In genomic region chr20:32110727-32111126, GRCh38 we compare ENCODE assay signal across 8 cellular contexts. TPM values are rescaled to one million over a fixed set of nuclear protein-coding genes. Genes with fewer than 3 reads are reported as not detected.
DNase-seq lines count a peak whose midpoint lies in the region; ATAC-seq and TF ChIP-seq lines count a peak whose summit lies in the region.

No MANE protein-coding gene starts in this region.

- peak overlapping the region; percentile 99 to 100 (median 100) for H3K27ac Mint-ChIP-seq in brain

- no peak overlapping the region for H2AK5ac ChIP-seq in mesendoderm (ENCODE audit: low read length)

- H3K4me1 Mint-ChIP-seq in brain: peaks cover 49% of the 10 kb centered on the region

- H3K4ac ChIP-seq in mesendoderm (ENCODE audit: low read depth, low read length): no peak overlapping the region

- peaks cover 25% of the 10 kb centered on the region for H3K79me1 ChIP-seq in mesendoderm (ENCODE audit: low read length)

- H3K27me3 ChIP-seq in right atrium auricular region (no peaks in the 10 kb centered on the region), mesendoderm (ENCODE audit: insufficient read depth, low read length, poor library complexity) (no peaks in the 10 kb centered on the region), uterus (no peaks in the 10 kb centered on the region)

- H3K27ac ChIP-seq in right atrium auricular region (peak overlapping the region in 1 of 2 donors; percentile 97), mesendoderm (ENCODE audit: low read depth, low read length) (no peak overlapping the region), uterus (no peak overlapping the region)

- no peak for DNase-seq in right atrium auricular region (ENCODE audit: low spot score)
- DNase-seq in left cardiac atrium: no peak
- no peak for DNase-seq in mesendoderm
- no peak for DNase-seq in uterus
- no peak for DNase-seq in kidney tubule cell (ENCODE audit: low spot score)

- peaks cover 43% of the 10 kb centered on the region for H3K79me2 ChIP-seq in mesendoderm (ENCODE audit: control insufficient read depth, insufficient read depth, low read length)

- H3K4me2 ChIP-seq in mesendoderm (ENCODE audit: low read length): peak overlapping the region; percentile 32

- H3K36me3 ChIP-seq in right atrium auricular region (no peaks in the 10 kb centered on the region), mesendoderm (ENCODE audit: control insufficient read depth, insufficient read depth, low read length) (no peaks in the 10 kb centered on the region), uterus (no peaks in the 10 kb centered on the region)

- H3K4me3 Mint-ChIP-seq in brain: peak overlapping the region; percentile 92 to 100 (median 99)

- peaks cover 6% of the 10 kb centered on the region for H3K36me3 Mint-ChIP-seq in brain

- H3K23ac ChIP-seq in mesendoderm (ENCODE audit: low read length): no peak overlapping the region

- peaks cover 21% of the 10 kb centered on the region for H3K27me3 Mint-ChIP-seq in brain

- H4K5ac ChIP-seq in mesendoderm (ENCODE audit: low read length): no peak overlapping the region

- H3K9me3 ChIP-seq in right atrium auricular region: no peaks in the 10 kb centered on the region
- no peaks in the 10 kb centered on the region for H3K9me3 ChIP-seq in uterus

- TF ChIP-seq POLR2A in uterus (IDR thresholded peaks at IDR 0.05): no peak

- no peak for TF ChIP-seq CTCF in right atrium auricular region (IDR thresholded peaks at IDR 0.05)
- TF ChIP-seq CTCF in brain (conservative IDR thresholded peaks at IDR 0.05): no peak
- TF ChIP-seq CTCF in uterus (IDR thresholded peaks at IDR 0.05): no peak

- H3K9ac ChIP-seq in mesendoderm (ENCODE audit: low read length): peak overlapping the region; percentile 77

- peaks cover 0 to 34% of the 10 kb centered on the region in 2 donors for H3K4me1 ChIP-seq in right atrium auricular region
- H3K4me1 ChIP-seq in mesendoderm (ENCODE audit: control insufficient read depth, low read depth, low read length): peaks cover 2% of the 10 kb centered on the region
- H3K4me1 ChIP-seq in uterus: peaks cover 0 to 9% of the 10 kb centered on the region in 2 donors

- H3K4me3 ChIP-seq in right atrium auricular region (peak overlapping the region; percentile 90 to 99), mesendoderm (ENCODE audit: low read length) (no peak overlapping the region), uterus (peak overlapping the region; percentile 83 to 99)

- no peak overlapping the region for H2BK5ac ChIP-seq in mesendoderm (ENCODE audit: low read length)

- no peak overlapping the region for H4K8ac ChIP-seq in mesendoderm (ENCODE audit: low read depth, low read length)

- ATAC-seq in left cardiac atrium (no peak), HG03442 (IDR thresholded peaks at IDR 0.05; ENCODE audit: unreplicated experiment) (no peak), GM18907 (IDR thresholded peaks at IDR 0.05; ENCODE audit: unreplicated experiment) (no peak)

- intact Hi-C loops in left cardiac atrium (cut with DNase I) (no loop called here), uterus (cut with DNase I; ENCODE audit: low total_unique reads) (no loop called here)

- no peak overlapping the region for H3K18ac ChIP-seq in mesendoderm (ENCODE audit: low read length)

- H3K9me3 Mint-ChIP-seq in brain: no peaks in the 10 kb centered on the region

- no CpG with 5 or more reads among the region's 3 CpGs for WGBS in mesendoderm (ENCODE audit: extremely low coverage, insufficient coverage, low lambda C conversion rate)

- no peak overlapping the region for H2BK15ac ChIP-seq in mesendoderm (replicated peaks; ENCODE audit: low read depth)

- peak overlapping the region; percentile 100 for H3K56ac ChIP-seq in mesendoderm (ENCODE audit: low read length)

- no peak overlapping the region for H2BK120ac ChIP-seq in mesendoderm (ENCODE audit: low read depth, low read length)

RNA-seq across cellular contexts. Expression of gene TM9SF4, which starts 1.2 kb away (rescaled TPM):
- 10 to 100 TPM; 28.5 to 30.6 TPM for total RNA-seq in right atrium auricular region
- 10 to 100 TPM; 31.2 to 37.8 TPM for total RNA-seq in left cardiac atrium
- polyA plus RNA-seq in brain (ENCODE audit: insufficient read depth, low read depth, low replicate concordance): 42.2 TPM
- 31.3 TPM for polyA plus RNA-seq in mesendoderm (2013, experiment 1 of 2)
- polyA plus RNA-seq in mesendoderm (2013, experiment 2 of 2): 33.4 TPM
- total RNA-seq in uterus: 10 to 100 TPM; 15.9 to 49.0 (median 28.1) TPM

RNA-seq across cellular contexts. Expression of gene HCK, which starts 58.7 kb away (rescaled TPM):
- total RNA-seq in right atrium auricular region (1 to 10 TPM; 2.3 to 9.2 TPM), left cardiac atrium (10 to 100 TPM; 11.1 to 14.1 TPM), uterus (1 to 10 TPM; 1.3 to 7.0 (median 4.1) TPM)
- 3.4 TPM for polyA plus RNA-seq in brain (ENCODE audit: insufficient read depth, low read depth, low replicate concordance)
- 0.07 TPM for polyA plus RNA-seq in mesendoderm (2013, experiment 1 of 2)
- polyA plus RNA-seq in mesendoderm (2013, experiment 2 of 2): 0.15 TPM
